8 cellular contexts compared by ENCODE assay signal in the genomic region with DNA sequence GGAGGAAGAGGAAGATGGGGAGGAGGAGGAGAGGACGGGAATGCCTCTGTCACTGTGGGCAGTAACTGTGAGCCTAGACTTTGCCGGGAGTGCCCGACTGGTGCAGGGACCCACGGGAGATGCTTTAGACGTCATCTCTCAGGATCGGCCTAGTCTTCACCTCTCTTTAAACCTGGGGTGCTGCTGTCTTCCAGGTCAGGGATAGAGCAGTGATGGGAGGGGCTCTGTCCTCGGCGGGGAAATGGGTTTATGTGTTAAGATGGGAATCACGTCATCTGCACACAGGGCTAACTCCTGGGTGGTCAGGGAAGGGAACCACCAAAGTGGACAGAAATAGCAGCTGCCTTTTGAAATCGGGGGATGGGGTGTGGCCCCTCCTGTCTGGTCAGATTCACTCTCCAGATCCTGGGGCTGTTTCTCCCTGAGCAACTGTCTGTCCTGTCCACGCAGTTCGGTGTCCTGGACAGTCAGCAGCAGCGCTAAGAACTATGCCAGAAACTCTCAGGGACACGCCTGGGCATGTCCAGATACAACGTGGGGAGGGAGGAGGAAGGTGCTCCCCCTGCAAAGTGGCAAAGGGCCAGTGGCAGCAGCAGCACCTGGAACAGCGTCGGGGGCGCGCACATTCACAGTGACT. TPM values are rescaled to one million over a fixed set of nuclear protein-coding genes. Genes with fewer than 3 reads are reported as not detected.
DNase-seq lines count a peak whose midpoint lies in the region; ATAC-seq and TF ChIP-seq lines count a peak whose summit lies in the region.

No MANE protein-coding gene starts in this region.

- H3K27me3 Mint-ChIP-seq in activated naive CD4-positive, alpha-beta T cell treated with anti-CD3 and anti-CD28 coated beads for 36 hours (ENCODE audit: low read depth), result no peaks in the 10 kb centered on the region
- peaks cover 0 to 4% (median 0%) of the 10 kb centered on the region in 5 donors for H3K27me3 Mint-ChIP-seq in naive thymus-derived CD4-positive, alpha-beta T cell

- H3K27me3 ChIP-seq in rectal smooth muscle tissue (ENCODE audit: control insufficient read depth, insufficient read depth, low read length), result no peaks in the 10 kb centered on the region
- no peaks in the 10 kb centered on the region for H3K27me3 ChIP-seq in effector memory CD4-positive, alpha-beta T cell (replicated peaks; ENCODE audit: control insufficient read depth, insufficient read depth, low read length, poor library complexity, severe bottlenecking)
- H3K27me3 ChIP-seq in naive thymus-derived CD4-positive, alpha-beta T cell (ENCODE audit: control insufficient read depth in 2 of 2, insufficient read depth in 2 of 2, low read length in 2 of 2), result no peaks in the 10 kb centered on the region

- no peak for ATAC-seq in naive thymus-derived CD4-positive, alpha-beta T cell
- no peak for ATAC-seq in HG02610 (IDR thresholded peaks at IDR 0.05; ENCODE audit: unreplicated experiment)

- peaks cover 2% of the 10 kb centered on the region for H3K9me3 Mint-ChIP-seq in activated naive CD4-positive, alpha-beta T cell treated with anti-CD3 and anti-CD28 coated beads for 36 hours
- peaks cover 0 to 5% (median 0%) of the 10 kb centered on the region in 11 donors for H3K9me3 Mint-ChIP-seq in naive thymus-derived CD4-positive, alpha-beta T cell

- H3K9ac ChIP-seq in rectal smooth muscle tissue (ENCODE audit: low read length), result no peak overlapping the region

- no peaks in the 10 kb centered on the region for H3K9me3 ChIP-seq in effector memory CD4-positive, alpha-beta T cell (ENCODE audit: control insufficient read depth, low read length)
- H3K9me3 ChIP-seq in naive thymus-derived CD4-positive, alpha-beta T cell (ENCODE audit: control insufficient read depth in 2 of 3, low read length in 3 of 3), result no peaks in the 10 kb centered on the region

- H3K27ac ChIP-seq in rectal smooth muscle tissue (ENCODE audit: low read depth, low read length), result peak overlapping the region; percentile 72
- H3K27ac ChIP-seq in effector memory CD4-positive, alpha-beta T cell (ENCODE audit: insufficient read depth, low read length, poor library complexity, severe bottlenecking), result no peak overlapping the region
- no peak overlapping the region for H3K27ac ChIP-seq in naive thymus-derived CD4-positive, alpha-beta T cell (ENCODE audit: low read depth, low read length)

- peaks cover 22% of the 10 kb centered on the region for H3K4me1 ChIP-seq in rectal smooth muscle tissue (ENCODE audit: control insufficient read depth, insufficient read depth, low read length)
- H3K4me1 ChIP-seq in effector memory CD4-positive, alpha-beta T cell (ENCODE audit: control insufficient read depth, insufficient read depth, low read length, poor library complexity, severe bottlenecking), result peaks cover 7% of the 10 kb centered on the region
- peaks cover 0 to 19% of the 10 kb centered on the region in 2 donors for H3K4me1 ChIP-seq in naive thymus-derived CD4-positive, alpha-beta T cell (ENCODE audit: control insufficient read depth in 2 of 2, insufficient read depth in 2 of 2, low read length in 2 of 2)

- peak overlapping the region; percentile 70 for H3K27ac Mint-ChIP-seq in activated naive CD4-positive, alpha-beta T cell treated with anti-CD3 and anti-CD28 coated beads for 36 hours
- H3K27ac Mint-ChIP-seq in naive thymus-derived CD4-positive, alpha-beta T cell, result peak overlapping the region in 1 of 9 donors; percentile 18

- peaks cover 7% of the 10 kb centered on the region for H3K36me3 ChIP-seq in rectal smooth muscle tissue (ENCODE audit: control insufficient read depth, insufficient read depth, low read length)
- no peaks in the 10 kb centered on the region for H3K36me3 ChIP-seq in effector memory CD4-positive, alpha-beta T cell (ENCODE audit: control insufficient read depth, insufficient read depth, low read length)
- H3K36me3 ChIP-seq in naive thymus-derived CD4-positive, alpha-beta T cell (ENCODE audit: control insufficient read depth in 2 of 3, insufficient read depth in 3 of 3, low read length in 3 of 3), result no peaks in the 10 kb centered on the region

- POLR2A ChIA-PET in naive thymus-derived CD4-positive, alpha-beta T cell (lab: Charles Lee), result no interaction called here

- TF ChIP-seq CTCF in fibroblast of the aortic adventitia (IDR thresholded peaks at IDR 0.05; ENCODE audit: insufficient read depth, low read length), result no peak

- DNase-seq in activated naive CD4-positive, alpha-beta T cell treated with anti-CD3 and anti-CD28 coated beads for 36 hours, result peak; percentile 22
- DNase-seq in activated naive CD4-positive, alpha-beta T cell treated with Interleukin-2 at 50 U/mL for 16 hours, result no peak
- DNase-seq in SHP77 treated with DMSO at 0.1 percent for 48 hours (lab: John Stamatoyannopoulos, UW) (peak; percentile 60), fibroblast of the aortic adventitia (ENCODE audit: low read depth) (peak; percentile 93)
- no peak for DNase-seq in effector memory CD4-positive, alpha-beta T cell
- no peak for DNase-seq in naive thymus-derived CD4-positive, alpha-beta T cell

- H3K4me3 ChIP-seq in fibroblast of the aortic adventitia (ENCODE audit: low read depth, low read length) (no peak overlapping the region), rectal smooth muscle tissue (ENCODE audit: low read length) (peak overlapping the region; percentile 24)
- H3K4me3 ChIP-seq in effector memory CD4-positive, alpha-beta T cell (ENCODE audit: insufficient read depth, low read depth, low read length, poor library complexity, severe bottlenecking), result no peak overlapping the region
- no peak overlapping the region for H3K4me3 ChIP-seq in naive thymus-derived CD4-positive, alpha-beta T cell (ENCODE audit: low read length)

- intact Hi-C loops in activated naive CD4-positive, alpha-beta T cell treated with anti-CD3 and anti-CD28 coated beads for 36 hours (cut with micrococcal nuclease), result no loop called here
- intact Hi-C loops in naive thymus-derived CD4-positive, alpha-beta T cell (cut with micrococcal nuclease), result no loop called here

- H3K4me1 Mint-ChIP-seq in activated naive CD4-positive, alpha-beta T cell treated with anti-CD3 and anti-CD28 coated beads for 36 hours (ENCODE audit: low read depth), result peaks cover 18% of the 10 kb centered on the region
- H3K4me1 Mint-ChIP-seq in naive thymus-derived CD4-positive, alpha-beta T cell, result peaks cover 3 to 20% (median 10%) of the 10 kb centered on the region in 7 donors

- H3K36me3 Mint-ChIP-seq in activated naive CD4-positive, alpha-beta T cell treated with anti-CD3 and anti-CD28 coated beads for 36 hours (ENCODE audit: low read depth), result peaks cover 3% of the 10 kb centered on the region
- peaks cover 0 to 6% (median 0%) of the 10 kb centered on the region in 5 donors for H3K36me3 Mint-ChIP-seq in naive thymus-derived CD4-positive, alpha-beta T cell

- CTCF ChIA-PET in activated naive CD4-positive, alpha-beta T cell treated with anti-CD3 and anti-CD28 coated beads for 36 hours (lab: Charles Lee), result no interaction called here
- CTCF ChIA-PET in naive thymus-derived CD4-positive, alpha-beta T cell (lab: Charles Lee), result no interaction called here

- no peak overlapping the region for H3K4me3 Mint-ChIP-seq in activated naive CD4-positive, alpha-beta T cell treated with anti-CD3 and anti-CD28 coated beads for 36 hours
- no peak overlapping the region for H3K4me3 Mint-ChIP-seq in naive thymus-derived CD4-positive, alpha-beta T cell

RNA-seq across cellular contexts. Expression of a gene that starts 26.8 kb away (rescaled TPM):
- total RNA-seq in activated naive CD4-positive, alpha-beta T cell treated with anti-CD3 and anti-CD28 coated beads for 36 hours, result 1 to 10 TPM; 1.7 to 3.2 TPM
- 33.3 and 45.1 TPM in 2 replicates for total RNA-seq in fibroblast of the aortic adventitia (ENCODE audit: low replicate concordance)
- 1 to 10 TPM; 2.4 to 5.5 (median 3.2) TPM for total RNA-seq in naive thymus-derived CD4-positive, alpha-beta T cell
- polyA plus RNA-seq in naive thymus-derived CD4-positive, alpha-beta T cell, result under 1 TPM in 1 of 2 donors, not detected in 1; 0.38 TPM

Comparison
In these comparisons a context has a peak if more than half of its experiments do, and no peak if none do; other contexts are left out.
1. DNase-seq: peak in activated naive CD4-positive, alpha-beta T cell treated with anti-CD3 and anti-CD28 coated beads for 36 hours (single experiment), SHP77 treated with DMSO at 0.1 percent for 48 hours (single experiment) and fibroblast of the aortic adventitia (single experiment); none in activated naive CD4-positive, alpha-beta T cell treated with Interleukin-2 at 50 U/mL for 16 hours (single experiment), effector memory CD4-positive, alpha-beta T cell (0 of 3) and naive thymus-derived CD4-positive, alpha-beta T cell (0 of 9).